Comparison of ENCODE assay signal across 13 cellular contexts in genomic region chr6:11609324-11610071, GRCh38.
DNase-seq lines count a peak whose midpoint lies in the region; ATAC-seq, FAIRE-seq and TF ChIP-seq lines count a peak whose summit lies in the region.
"Had no signal": no experiment of that assay in that cellular context is flagged by ENCODE, and none has a peak within 500 bp of the region (broad histone marks: within the 10 kb centered on the region; RNA-seq: fewer than 3 reads in every experiment).

No MANE protein-coding gene starts in this region.

- TF ChIP-seq EP300 in HepG2 (IDR thresholded peaks at IDR 0.05; ENCODE audit: low read depth in 2 of 2, low read length in 2 of 2) (no peak), HepG2 (CRISPR knock-in tag; IDR thresholded peaks at IDR 0.05; ENCODE audit: borderline replicate concordance) (no peak)

- POLR2A ChIA-PET in HepG2 (lab: Yijun Ruan, JAX), result no interaction called here

- H3K9ac ChIP-seq in liver (ENCODE audit: low read depth in 1 of 2, low read length in 2 of 2) (no peak overlapping the region), HepG2 (ENCODE audit: insufficient read depth, low read depth, low read length) (no peak overlapping the region), endodermal cell (ENCODE audit: extremely low read depth, low read length, poor library complexity, severe bottlenecking) (no peak overlapping the region), mesenchymal stem cell (ENCODE audit: low read length) (no peak overlapping the region)

- H2BK12ac ChIP-seq in mesenchymal stem cell (ENCODE audit: low read length in 2 of 2), result peak overlapping the region in 1 of 2 experiments; percentile 7

- H2BK15ac ChIP-seq in mesenchymal stem cell (ENCODE audit: low read depth, poor library complexity, severe bottlenecking), result no peak overlapping the region

- CTCF ChIA-PET in HepG2 (lab: Yijun Ruan, JAX; ENCODE audit: low intra/inter-chr PET ratio, low total read pairs), result no interaction called here

- H3K4ac ChIP-seq in mesenchymal stem cell (ENCODE audit: low read depth in 1 of 2, low read length in 2 of 2), result peak overlapping the region in 1 of 2 experiments; percentile 56

- no peaks in the 10 kb centered on the region for H3K9me3 Mint-ChIP-seq in endodermal cell
- H3K9me3 Mint-ChIP-seq: stimulated activated effector memory CD8-positive, alpha-beta T cell treated with anti-CD3 and anti-CD28 coated beads, Interleukin-12 subunit alpha, Interleukin-12 subunit beta, amount 100 ng/mL, for 72 hours had no signal

- intact Hi-C loops in HepG2 (cut with micrococcal nuclease; ENCODE audit: unreplicated experiment), result no loop called here

- no peak for FAIRE-seq in HepG2 (lab: Jason Lieb, UNC)

- no peaks in the 10 kb centered on the region for H3K79me2 ChIP-seq in HepG2 (ENCODE audit: insufficient read depth, low read length)

- H3K4me1 Mint-ChIP-seq in endodermal cell, result peaks cover 31% of the 10 kb centered on the region
- H3K4me1 Mint-ChIP-seq: B cell; stimulated activated effector memory CD8-positive, alpha-beta T cell treated with anti-CD3 and anti-CD28 coated beads, Interleukin-12 subunit alpha, Interleukin-12 subunit beta, amount 100 ng/mL, for 72 hours had no signal

- H3K4me2 ChIP-seq in HepG2 (ENCODE audit: low read depth, low read length) (no peak overlapping the region), mesenchymal stem cell (ENCODE audit: low read length, poor library complexity, severe bottlenecking) (no peak overlapping the region)

- no peak overlapping the region for H3K14ac ChIP-seq in mesenchymal stem cell (ENCODE audit: low read length in 2 of 2)

- H3K27ac Mint-ChIP-seq in endodermal cell, result peak overlapping the region; percentile 42
- H3K27ac Mint-ChIP-seq: B cell; stimulated activated effector memory CD8-positive, alpha-beta T cell treated with anti-CD3 and anti-CD28 coated beads, Interleukin-12 subunit alpha, Interleukin-12 subunit beta, amount 100 ng/mL, for 72 hours had no signal

- H2AFZ ChIP-seq in HepG2 (ENCODE audit: low read length) (no peak overlapping the region), mesenchymal stem cell (ENCODE audit: low read depth, low read length) (peak overlapping the region; percentile 33)

- peak overlapping the region; percentile 92 for H2AK5ac ChIP-seq in mesenchymal stem cell (ENCODE audit: low read length, severe bottlenecking)

- H3K4me3 Mint-ChIP-seq in endodermal cell, result no peak overlapping the region
- H3K4me3 Mint-ChIP-seq: B cell; stimulated activated effector memory CD8-positive, alpha-beta T cell treated with anti-CD3 and anti-CD28 coated beads, Interleukin-12 subunit alpha, Interleukin-12 subunit beta, amount 100 ng/mL, for 72 hours had no signal

- no TSS peak for BruUV-seq in HepG2 (replicated peaks; lab: Mats Ljungman, UMichigan)

- H3K27me3 Mint-ChIP-seq in endodermal cell (ENCODE audit: insufficient read depth), result no peaks in the 10 kb centered on the region

- 71% methylated on average over 18 of the region's 18 CpGs for WGBS in liver
- 46% methylated on average over 18 of the region's 18 CpGs for whole genome bisulfite sequencing in HepG2 (ENCODE audit: low lambda C conversion rate)
- 84 to 92% methylated on average over 9 to 18 of the region's 18 CpGs for WGBS in endodermal cell (ENCODE audit: insufficient coverage in 1 of 2, insufficient read length in 1 of 2), 2 experiments
- 9% methylated on average over 14 of the region's 18 CpGs for WGBS in mesenchymal stem cell

- H3K9me3 ChIP-seq in liver (ENCODE audit: control insufficient read depth in 4 of 4, low read length in 3 of 4) (no peaks in the 10 kb centered on the region), HepG2 (ENCODE audit: low read length) (no peaks in the 10 kb centered on the region), endodermal cell (ENCODE audit: control insufficient read depth, low read length) (no peaks in the 10 kb centered on the region), mesenchymal stem cell (ENCODE audit: control insufficient read depth, low read length) (no peaks in the 10 kb centered on the region)

- no peaks in the 10 kb centered on the region for H3K79me1 ChIP-seq in mesenchymal stem cell (replicated peaks; ENCODE audit: low read length, poor library complexity, severe bottlenecking)

- peak overlapping the region; percentile 3 for H4K91ac ChIP-seq in mesenchymal stem cell (ENCODE audit: low read length)

- no peak overlapping the region for H2BK120ac ChIP-seq in mesenchymal stem cell (ENCODE audit: low read depth, low read length)

- peak overlapping the region; percentile 97 for H2BK5ac ChIP-seq in mesenchymal stem cell (ENCODE audit: low read depth, low read length, poor library complexity, severe bottlenecking)

- H3K4me1 ChIP-seq in liver (ENCODE audit: control insufficient read depth in 4 of 4, insufficient read depth in 4 of 4, low read length in 3 of 4) (peaks cover 0 to 4% (median under 1%) of the 10 kb centered on the region in 4 donors), HepG2 (ENCODE audit: insufficient read depth, low read length) (no peaks in the 10 kb centered on the region), endodermal cell (ENCODE audit: control insufficient read depth, insufficient read depth, low read length) (peaks cover 25% of the 10 kb centered on the region), mesenchymal stem cell (ENCODE audit: control insufficient read depth, insufficient read depth, low read depth, low read length) (peaks cover 13% of the 10 kb centered on the region)

- TF ChIP-seq CTCF in liver (IDR thresholded peaks at IDR 0.05; ENCODE audit: low read depth, low read length, missing input control) (no peak), HepG2 (CRISPR knock-in tag; IDR thresholded peaks at IDR 0.05) (no peak), endodermal cell (conservative IDR thresholded peaks at IDR 0.05) (no peak)

- peak overlapping the region; percentile 50 to 79 for H3K18ac ChIP-seq in mesenchymal stem cell (ENCODE audit: low read depth in 1 of 2, low read length in 2 of 2)

- no peaks in the 10 kb centered on the region for H3K36me3 Mint-ChIP-seq in endodermal cell (ENCODE audit: low read depth)
- H3K36me3 Mint-ChIP-seq: stimulated activated effector memory CD8-positive, alpha-beta T cell treated with anti-CD3 and anti-CD28 coated beads, Interleukin-12 subunit alpha, Interleukin-12 subunit beta, amount 100 ng/mL, for 72 hours had no signal

- peak overlapping the region in 1 of 2 experiments; percentile 1 for H3K23ac ChIP-seq in mesenchymal stem cell (ENCODE audit: low read length in 2 of 2)

- H3K36me3 ChIP-seq in liver (ENCODE audit: control insufficient read depth in 4 of 4, insufficient read depth in 3 of 4, low read depth in 1 of 4, low read length in 3 of 4) (no peaks in the 10 kb centered on the region), HepG2 (replicated peaks in 1 of 2; ENCODE audit: control insufficient read depth in 1 of 2, insufficient read depth in 2 of 2, low read length in 2 of 2) (no peaks in the 10 kb centered on the region), endodermal cell (ENCODE audit: control insufficient read depth, insufficient read depth, low read length) (no peaks in the 10 kb centered on the region), mesenchymal stem cell (ENCODE audit: control insufficient read depth in 1 of 2, insufficient read depth in 2 of 2, low read depth in 1 of 2, low read length in 2 of 2) (no peaks in the 10 kb centered on the region)

- H4K8ac ChIP-seq in mesenchymal stem cell (ENCODE audit: low read length), result peak overlapping the region; percentile 14

- DNase-seq in HepG2 (ENCODE audit: low spot score), result no peak
- DNase-seq in endodermal cell, result no peak
- peak; percentile 89 for DNase-seq in mesenchymal stem cell
- DNase-seq in NCI-H187 treated with DMSO at 0.1 percent for 48 hours (lab: John Stamatoyannopoulos, UW), result no peak
- DNase-seq in D341Med (ENCODE audit: low spot score), result no peak
- no peak for DNase-seq in NCI-H2029 treated with DMSO at 0.1 percent for 48 hours (lab: John Stamatoyannopoulos, UW)
- DNase-seq: activated naive CD4-positive, alpha-beta T cell treated with anti-CD3 and anti-CD28 coated beads, Interleukin-2, amount 50 U/mL, for 16 hours; Karpas-422; T-helper 1 cell had no signal

- H3K4me3 ChIP-seq in liver (ENCODE audit: low read depth in 1 of 3, low read length in 3 of 3) (no peak overlapping the region), HepG2 (replicated peaks in 1 of 3; ENCODE audit: insufficient read depth in 1 of 3, low read depth in 2 of 3, low read length in 3 of 3) (no peak overlapping the region), endodermal cell (ENCODE audit: low read length) (no peak overlapping the region), mesenchymal stem cell (ENCODE audit: insufficient read depth in 1 of 2, low read depth in 1 of 2, low read length in 2 of 2) (no peak overlapping the region)

- no peak for TF ChIP-seq POLR2A in HepG2 (IDR thresholded peaks at IDR 0.05; ENCODE audit: insufficient read depth in 1 of 2, low read depth in 2 of 2, low read length in 2 of 2)

- no peaks in the 10 kb centered on the region for H3K27me3 ChIP-seq in liver (ENCODE audit: control insufficient read depth in 4 of 4, insufficient read depth in 4 of 4, low read length in 3 of 4)
- peaks cover 5 to 27% of the 10 kb centered on the region in 2 experiments; a peak in 4 of 5 replicates for H3K27me3 ChIP-seq in HepG2 (ENCODE audit: control insufficient read depth in 1 of 2, insufficient read depth in 2 of 2, low read length in 2 of 2)
- H3K27me3 ChIP-seq in endodermal cell (ENCODE audit: control insufficient read depth, insufficient read depth, low read length, poor library complexity, severe bottlenecking), result no peaks in the 10 kb centered on the region
- peaks cover 0 to 3% of the 10 kb centered on the region in 2 experiments for H3K27me3 ChIP-seq in mesenchymal stem cell (ENCODE audit: control insufficient read depth in 1 of 2, insufficient read depth in 1 of 2, low read length in 2 of 2)

- ATAC-seq in HepG2, result no peak
- ATAC-seq in HG02884 (IDR thresholded peaks at IDR 0.05; ENCODE audit: unreplicated experiment), result no peak
- ATAC-seq: stimulated activated effector memory CD8-positive, alpha-beta T cell treated with anti-CD3 and anti-CD28 coated beads, Interleukin-12 subunit alpha, Interleukin-12 subunit beta, amount 100 ng/mL, for 72 hours had no signal

- H4K20me1 ChIP-seq in HepG2 (ENCODE audit: insufficient read depth, low read length), result no peaks in the 10 kb centered on the region

- peak overlapping the region in 1 of 2 donors; percentile 44 for H3K27ac ChIP-seq in liver (ENCODE audit: low read depth in 1 of 2, low read length in 2 of 2)
- no peak overlapping the region for H3K27ac ChIP-seq in HepG2 (ENCODE audit: extremely low read length, insufficient read depth, low read length)
- H3K27ac ChIP-seq in endodermal cell (ENCODE audit: low read depth, low read length), result peak overlapping the region; percentile 53
- peak overlapping the region; percentile 88 for H3K27ac ChIP-seq in mesenchymal stem cell (ENCODE audit: low read length, poor library complexity, severe bottlenecking)

- in situ Hi-C loops in HepG2 (cut with HindIII; ENCODE audit: extremely low pct_ligation_motif_present, low pct_unique_long_range_greater_than_20kb), result no loop called here

- peak in 1 of 2 donors; percentile 6 for TF ChIP-seq RAD21 in liver (IDR thresholded peaks at IDR 0.05)
- TF ChIP-seq RAD21 in HepG2 (CRISPR knock-in tag; IDR thresholded peaks at IDR 0.05), result no peak

TF ChIP-seq in liver, 16 proteins besides CTCF, POLR2A, EP300 and RAD21 (continues in another document):
- TF ChIP-seq FOXA1 (IDR thresholded peaks at IDR 0.05), result no peak
